26 cellular contexts compared by ENCODE assay signal in the genomic region with DNA sequence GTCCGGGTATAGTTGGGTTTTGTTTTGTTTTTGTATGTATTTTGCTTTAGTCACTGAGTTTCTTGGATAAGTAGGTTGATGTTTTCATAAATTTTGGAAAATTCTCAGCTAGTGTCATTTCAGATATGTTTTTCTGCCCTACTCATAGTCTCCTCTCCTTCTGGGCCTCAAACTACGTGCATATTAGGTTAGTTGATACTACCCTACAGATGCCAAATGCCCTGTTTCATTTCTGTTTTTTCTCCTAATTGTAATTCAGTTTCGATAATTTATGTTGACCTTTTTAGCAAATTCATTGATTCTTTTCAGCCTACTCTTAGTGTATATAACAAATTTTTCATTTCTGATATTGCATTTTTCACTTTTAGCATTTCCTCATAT.
"Had no signal": no experiment of that assay in that cellular context is flagged by ENCODE, and none has a peak within 500 bp of the region (broad histone marks: within the 10 kb centered on the region; RNA-seq: fewer than 3 reads in every experiment).

No MANE protein-coding gene starts in this region.

- H3K9me3 ChIP-seq: body of pancreas, sigmoid colon, testis had no signal

- H3K4me1 Mint-ChIP-seq: activated naive CD4-positive, alpha-beta T cell treated with anti-CD3 and anti-CD28 coated beads, Interleukin-2, amount 50 U/mL, for 24 hours; naive thymus-derived CD8-positive, alpha-beta T cell; stimulated activated naive B cell treated with anti-CD40 and anti-IgM and Interleukin-4, amounts not matched to agents 10 μg/mL and 1 μg/mL and 100 μg/mL, for 72 hours had no signal

- DNase-seq: activated CD4-positive, alpha-beta T cell treated with anti-CD3 and anti-CD28 coated beads for 1 hour; activated CD4-positive, alpha-beta T cell treated with anti-CD3 and anti-CD28 coated beads, Interleukin-2, amount 50 U/mL, for 1 hour; activated CD8-positive, alpha-beta T cell treated with anti-CD3 and anti-CD28 coated beads, Interleukin-2, amount 10 ng/mL, durations not matched to agents 7 days and 5 days; activated gamma-delta T cell; anterior cingulate cortex; body of pancreas; caudate nucleus; effector memory CD4-positive, alpha-beta T cell; foreskin melanocyte; hippocampal formation; kidney glomerular epithelial cell; left ventricle myocardium inferior; naive thymus-derived CD8-positive, alpha-beta T cell; retina; sigmoid colon; stimulated activated CD4-positive, alpha-beta T cell treated with anti-CD3 and anti-CD28 coated beads, Interleukin-2, amount 100 ng/mL, for 48 hours; stimulated activated CD8-positive, alpha-beta memory T cell treated with anti-CD3 and anti-CD28 coated beads, Interleukin-4, amount 100 ng/mL, for 48 hours; stimulated activated naive B cell treated with anti-CD40 and anti-IgM and Interleukin-4, amounts not matched to agents 10 μg/mL and 1 μg/mL and 100 μg/mL, for 72 hours; testis; trophoblast cell had no signal

- ATAC-seq: activated CD8-positive, alpha-beta T cell treated with anti-CD3 and anti-CD28 coated beads, Interleukin-2, amount 10 ng/mL, durations not matched to agents 7 days and 5 days; body of pancreas; esophagus mucosa; naive thymus-derived CD8-positive, alpha-beta T cell; stimulated activated naive B cell treated with anti-CD40 and anti-IgM and Interleukin-4, amounts not matched to agents 10 μg/mL and 1 μg/mL and 100 μg/mL, for 72 hours had no signal

- H3K4me3 Mint-ChIP-seq: activated CD8-positive, alpha-beta T cell treated with anti-CD3 and anti-CD28 coated beads, Interleukin-2, amount 10 ng/mL, durations not matched to agents 7 days and 5 days; activated naive CD4-positive, alpha-beta T cell treated with anti-CD3 and anti-CD28 coated beads, Interleukin-2, amount 50 U/mL, for 24 hours; activated T-helper 1 cell treated with anti-CD3 and anti-CD28 coated beads, Interleukin-12 subunit alpha, Interleukin-12 subunit beta, Interleukin-2, Interleukin-4 antibody, amounts not matched to agents 30 ng/mL and 10 ng/mL and 1 ng/mL, durations not matched to agents 14 hours and 24 hours and 36 hours; mesothelial cell of epicardium; naive thymus-derived CD8-positive, alpha-beta T cell; stimulated activated naive B cell treated with anti-CD40 and anti-IgM and Interleukin-4, amounts not matched to agents 10 μg/mL and 1 μg/mL and 100 μg/mL, for 72 hours; T-helper 2 cell treated with Interferon-gamma antibody and Interleukin-4, amounts not matched to agents 5 μg/mL and 100 μg/mL, for 36 hours had no signal

- H3K27me3 ChIP-seq: body of pancreas, sigmoid colon, testis had no signal

- H3K4me1 ChIP-seq: body of pancreas, left ventricle myocardium inferior, sigmoid colon, testis had no signal

- H3K9me3 Mint-ChIP-seq: activated naive CD4-positive, alpha-beta T cell treated with anti-CD3 and anti-CD28 coated beads, Interleukin-2, amount 50 U/mL, for 24 hours; activated T-helper 1 cell treated with anti-CD3 and anti-CD28 coated beads, Interleukin-12 subunit alpha, Interleukin-12 subunit beta, Interleukin-2, Interleukin-4 antibody, amounts not matched to agents 30 ng/mL and 10 ng/mL and 1 ng/mL, durations not matched to agents 14 hours and 24 hours and 36 hours; stimulated activated naive B cell treated with anti-CD40 and anti-IgM and Interleukin-4, amounts not matched to agents 10 μg/mL and 1 μg/mL and 100 μg/mL, for 72 hours; T-helper 2 cell treated with Interferon-gamma antibody and Interleukin-4, amounts not matched to agents 5 μg/mL and 100 μg/mL, for 36 hours had no signal

- H3K27ac ChIP-seq: body of pancreas, left ventricle myocardium inferior, sigmoid colon, testis had no signal

- H3K4me3 ChIP-seq: body of pancreas, left ventricle myocardium inferior, sigmoid colon, testis had no signal

- H3K27me3 Mint-ChIP-seq: activated naive CD4-positive, alpha-beta T cell treated with anti-CD3 and anti-CD28 coated beads, Interleukin-2, amount 50 U/mL, for 24 hours; naive thymus-derived CD8-positive, alpha-beta T cell; progenitor cell of endocrine pancreas; stimulated activated naive B cell treated with anti-CD40 and anti-IgM and Interleukin-4, amounts not matched to agents 10 μg/mL and 1 μg/mL and 100 μg/mL, for 72 hours had no signal

- H3K27ac Mint-ChIP-seq: activated CD8-positive, alpha-beta T cell treated with anti-CD3 and anti-CD28 coated beads, Interleukin-2, amount 10 ng/mL, durations not matched to agents 7 days and 5 days; activated naive CD4-positive, alpha-beta T cell treated with anti-CD3 and anti-CD28 coated beads, Interleukin-2, amount 50 U/mL, for 24 hours; activated T-helper 1 cell treated with anti-CD3 and anti-CD28 coated beads, Interleukin-12 subunit alpha, Interleukin-12 subunit beta, Interleukin-2, Interleukin-4 antibody, amounts not matched to agents 30 ng/mL and 10 ng/mL and 1 ng/mL, durations not matched to agents 14 hours and 24 hours and 36 hours; mesothelial cell of epicardium; naive thymus-derived CD8-positive, alpha-beta T cell; progenitor cell of endocrine pancreas; stimulated activated naive B cell treated with anti-CD40 and anti-IgM and Interleukin-4, amounts not matched to agents 10 μg/mL and 1 μg/mL and 100 μg/mL, for 72 hours; T-helper 2 cell treated with Interferon-gamma antibody and Interleukin-4, amounts not matched to agents 5 μg/mL and 100 μg/mL, for 36 hours had no signal

- H3K36me3 ChIP-seq: left ventricle myocardium inferior, sigmoid colon had no signal

- H3K36me3 Mint-ChIP-seq: activated naive CD4-positive, alpha-beta T cell treated with anti-CD3 and anti-CD28 coated beads, Interleukin-2, amount 50 U/mL, for 24 hours; mesothelial cell of epicardium; naive thymus-derived CD8-positive, alpha-beta T cell; stimulated activated naive B cell treated with anti-CD40 and anti-IgM and Interleukin-4, amounts not matched to agents 10 μg/mL and 1 μg/mL and 100 μg/mL, for 72 hours had no signal
